ENCODE assay signal across 10 cellular contexts in genomic region chr14:21066882-21067502, GRCh38. TPM values are rescaled to one million over a fixed set of nuclear protein-coding genes. Genes with fewer than 3 reads are reported as not detected.
DNase-seq lines count a peak whose midpoint lies in the region; FAIRE-seq and TF ChIP-seq lines count a peak whose summit lies in the region.
"Had no signal": no experiment of that assay in that cellular context is flagged by ENCODE, and none has a peak within 500 bp of the region (broad histone marks: within the 10 kb centered on the region; RNA-seq: fewer than 3 reads in every experiment).

No MANE protein-coding gene starts in this region.

- H3K79me1 ChIP-seq in H1 (ENCODE audit: low read depth, low read length) = no peaks in the 10 kb centered on the region

- POLR2A ChIA-PET in AG04450 (lab: Yijun Ruan, JAX) = interaction anchor here (0.7 kb wide), 1 partner anchor 38 kb away, joined by 3 read pairs; no protein-coding TSS in a partner anchor
- POLR2A ChIA-PET in H1 (lab: Charles Lee; ENCODE audit: partially characterized antibody) = interaction anchor here (0.5 to 1.2 kb wide), 3 partner anchors 12 to 86 kb away, joined by 3 to 5 read pairs (median 3); no protein-coding TSS in a partner anchor

- no peak overlapping the region for H3K4me3 Mint-ChIP-seq in endothelial cell (ENCODE audit: unreplicated experiment)

- no peak overlapping the region for H3K4ac ChIP-seq in H1 (replicated peaks; ENCODE audit: insufficient read length, low read depth, low read length)

- H3K79me2 ChIP-seq in H1 (ENCODE audit: control insufficient read depth in 1 of 2, insufficient read depth in 2 of 2, low read length in 2 of 2) = peaks cover 0 to 2% of the 10 kb centered on the region in 2 experiments; a peak in 1 of 4 replicates

- no peak overlapping the region for H2BK5ac ChIP-seq in H1 (ENCODE audit: low read depth, low read length)

- no peaks in the 10 kb centered on the region for H3K27me3 ChIP-seq in AG04450 (ENCODE audit: control insufficient read depth, insufficient read depth, low read length)
- H3K27me3 ChIP-seq in H1 (replicated peaks in 1 of 4; ENCODE audit: control insufficient read depth in 3 of 4, extremely low read depth in 1 of 4, insufficient read depth in 3 of 4, low read length in 3 of 4) = peaks cover 0 to 4% (median 0%) of the 10 kb centered on the region in 4 experiments; a peak in 3 of 7 replicates
- H3K27me3 ChIP-seq in spleen (replicated peaks in 1 of 7) = peaks cover 0 to 62% (median 17%) of the 10 kb centered on the region in 7 donors
- H3K27me3 ChIP-seq: esophagus muscularis mucosa had no signal

- no peak for TF ChIP-seq EP300 in H1 (IDR thresholded peaks at IDR 0.05; ENCODE audit: borderline replicate concordance in 1 of 2, low read depth in 2 of 2, low read length in 2 of 2)

- no peak overlapping the region for H4K8ac ChIP-seq in H1 (ENCODE audit: extremely low read depth, insufficient read depth, low read length)

- no peak overlapping the region for H4K91ac ChIP-seq in H1 (replicated peaks; ENCODE audit: insufficient read length, low read length)

- peak; percentile 49 to 63 for TF ChIP-seq RAD21 in H1 (IDR thresholded peaks at IDR 0.05 in 1 of 2, conservative IDR thresholded peaks at IDR 0.05 in 1 of 2; ENCODE audit: low read depth in 2 of 2, low read length in 2 of 2)

- DNase-seq in AG04450 (ENCODE audit: low read depth, low spot score) = no peak
- peak; percentile 49 for DNase-seq in GM10266 (ENCODE audit: extremely low spot score)
- peak; percentile 3 for DNase-seq in NCI-H226
- DNase-seq in H1 (ENCODE audit: low read depth in 1 of 2, low spot score in 2 of 2) = no peak
- DNase-seq in endothelial cell (ENCODE audit: low spot score) = no peak
- DNase-seq in C1 segment of cervical spinal cord (lab: John Stamatoyannopoulos, UW) = no peak
- DNase-seq in activated effector memory CD4-positive, alpha-beta T cell treated with Interleukin-2 at 50 U/mL for 16 hours = no peak
- no peak for DNase-seq in spleen
- DNase-seq: naive B cell had no signal

- no peak overlapping the region for H2BK12ac ChIP-seq in H1 (ENCODE audit: low read depth, low read length)

- no peak overlapping the region for H2BK20ac ChIP-seq in H1 (ENCODE audit: low read length)

- no peak overlapping the region for H3K27ac Mint-ChIP-seq in endothelial cell (ENCODE audit: unreplicated experiment)

- WGBS in H1 (ENCODE audit: extremely low coverage in 1 of 2, insufficient coverage in 1 of 2, insufficient read length in 1 of 2, insufficient replicate concordance in 2 of 2, low coverage in 1 of 2, low lambda C conversion rate in 2 of 2, missing lambda C conversion rate in 1 of 2), 2 experiments = 73% methylated on average over 7 of the region's 7 CpGs; no CpG with 5 or more reads in 1 of the 2 experiments
- WGBS in spleen, 5 donors = 60 to 84% (median 75%) methylated on average over 7 of the region's 7 CpGs

- no peak overlapping the region for H3K9ac ChIP-seq in H1 (replicated peaks in 1 of 4; ENCODE audit: extremely low read depth in 1 of 4, low read depth in 3 of 4, low read length in 3 of 4)

- FAIRE-seq in H1 (lab: Jason Lieb, UNC) = no peak

- H4K5ac ChIP-seq in H1 (ENCODE audit: insufficient read length, low read depth, low read length) = no peak overlapping the region

- no peaks in the 10 kb centered on the region; the same call in 1 of the 2 replicates for H3K9me3 ChIP-seq in AG04450 (ENCODE audit: control insufficient read depth, insufficient read depth, low read length)
- H3K9me3 ChIP-seq in H1 (ENCODE audit: insufficient read depth in 2 of 2, low read depth in 1 of 2, low read length in 1 of 2) = no peaks in the 10 kb centered on the region
- H3K9me3 ChIP-seq in spleen = no peaks in the 10 kb centered on the region
- H3K9me3 ChIP-seq: esophagus muscularis mucosa had no signal

- H2AFZ ChIP-seq in H1 (ENCODE audit: low read length) = no peak overlapping the region

- H3K9me3 Mint-ChIP-seq in endothelial cell (ENCODE audit: unreplicated experiment) = no peaks in the 10 kb centered on the region
- H3K9me3 Mint-ChIP-seq: naive B cell had no signal

- H3K18ac ChIP-seq in H1 (ENCODE audit: extremely low read depth, low read length) = no peak overlapping the region

- no peak overlapping the region for H3K4me3 ChIP-seq in AG04450 (ENCODE audit: low read depth, low read length)
- no peak overlapping the region for H3K4me3 ChIP-seq in H1 (ENCODE audit: extremely low read depth in 1 of 4, insufficient read depth in 2 of 4, low read depth in 3 of 4, low read length in 4 of 4)
- no peak overlapping the region for H3K4me3 ChIP-seq in spleen
- H3K4me3 ChIP-seq: esophagus muscularis mucosa had no signal

- H3K27me3 Mint-ChIP-seq in endothelial cell (ENCODE audit: unreplicated experiment) = peaks cover 11% of the 10 kb centered on the region

- H3K4me1 ChIP-seq in H1 (replicated peaks in 1 of 4; ENCODE audit: control insufficient read depth in 3 of 4, insufficient read depth in 4 of 4, low read length in 3 of 4) (peaks cover 0 to 8% (median 3%) of the 10 kb centered on the region in 4 experiments; a peak in 6 of 7 replicates), spleen (peaks cover 25 to 48% (median 39%) of the 10 kb centered on the region in 6 donors)

- no peak overlapping the region for H3K4me2 ChIP-seq in H1 (ENCODE audit: insufficient read depth in 1 of 2, low read depth in 2 of 2, low read length in 2 of 2)

- no peaks in the 10 kb centered on the region for H3K36me3 Mint-ChIP-seq in endothelial cell (ENCODE audit: low read depth, unreplicated experiment)
- H3K36me3 Mint-ChIP-seq: naive B cell had no signal

- TF ChIP-seq CTCF in AG04450 (IDR thresholded peaks at IDR 0.05; ENCODE audit: low read depth, low read length) = peak; percentile 33; the same call in 1 of the 2 replicates
- peak; percentile 44 for TF ChIP-seq CTCF in GM10266 (IDR thresholded peaks at IDR 0.05; ENCODE audit: control insufficient read depth, insufficient read depth, low read depth, missing control alignments)
- TF ChIP-seq CTCF in H1 (IDR thresholded peaks at IDR 0.05; ENCODE audit: control extremely low read depth in 1 of 3, insufficient read depth in 1 of 3, low read depth in 1 of 3, low read length in 3 of 3) = peak in 2 of 3 experiments; percentile 51 to 55; a peak in 3 of 4 replicates
- no peak for TF ChIP-seq CTCF in endothelial cell (IDR thresholded peaks at IDR 0.05; ENCODE audit: unreplicated experiment)
- TF ChIP-seq CTCF in spleen (IDR thresholded peaks at IDR 0.05 in 8 of 11, conservative IDR thresholded peaks at IDR 0.05 in 3 of 11) = peak in 1 of 11 experiments; percentile 9

- H3K23me2 ChIP-seq in H1 (ENCODE audit: low read depth, low read length) = peaks cover 23% of the 10 kb centered on the region; the same call in 1 of the 2 replicates

- H2AK5ac ChIP-seq in H1 (ENCODE audit: low read depth, low read length) = no peak overlapping the region

- H2BK15ac ChIP-seq in H1 (ENCODE audit: low read length) = no peak overlapping the region

- TF ChIP-seq POLR2A in H1 (IDR thresholded peaks at IDR 0.05; ENCODE audit: control extremely low read depth in 1 of 2, low read depth in 2 of 2, low read length in 2 of 2) = no peak
- TF ChIP-seq POLR2A in spleen (IDR thresholded peaks at IDR 0.05) = no peak

- H3K36me3 ChIP-seq in H1 (ENCODE audit: control insufficient read depth in 2 of 4, insufficient read depth in 4 of 4, low read length in 3 of 4) (no peaks in the 10 kb centered on the region), spleen (no peaks in the 10 kb centered on the region)
- H3K36me3 ChIP-seq: esophagus muscularis mucosa had no signal

- H3K27ac ChIP-seq in AG04450 (ENCODE audit: low read depth, low read length) (no peak overlapping the region), H1 (ENCODE audit: low read depth, low read length) (no peak overlapping the region), spleen (no peak overlapping the region)
- H3K27ac ChIP-seq: esophagus muscularis mucosa had no signal

- no peaks in the 10 kb centered on the region for H4K20me1 ChIP-seq in H1 (replicated peaks in 1 of 2; ENCODE audit: control insufficient read depth in 1 of 2, insufficient read depth in 2 of 2, low read length in 2 of 2)

- CTCF ChIA-PET in AG04450 (lab: Charles Lee) (interaction anchor here (0.5 to 5.0 kb wide), 11 partner anchors 19 to 369 kb away, joined by 3 to 153 read pairs (median 9); no protein-coding TSS in a partner anchor), H1 (lab: Charles Lee; ENCODE audit: partially characterized antibody) (interaction anchor here (0.6 to 5.3 kb wide), 13 partner anchors 9 to 68 kb away, joined by 3 to 102 read pairs (median 4); partner anchors contain the start of genes RNASE7, RNASE8, SLC39A2 and TMEM253)

- H3K14ac ChIP-seq in H1 (ENCODE audit: insufficient read length) = no peak overlapping the region

- no peak overlapping the region for H2BK120ac ChIP-seq in H1 (replicated peaks; ENCODE audit: low read depth, low read length)

- peaks cover 20% of the 10 kb centered on the region for H3K4me1 Mint-ChIP-seq in endothelial cell (ENCODE audit: unreplicated experiment)

- H3K56ac ChIP-seq in H1 (replicated peaks; ENCODE audit: insufficient read length, low read depth, low read length) = no peak overlapping the region

- H3K23ac ChIP-seq in H1 (ENCODE audit: insufficient read length) = no peak overlapping the region

- intact Hi-C loops in spleen (cut with DNase I; ENCODE audit: low total_unique reads) = no loop called here

RNA-seq across cellular contexts. Expression of gene ARHGEF40, which starts 3.1 kb away (rescaled TPM):
- polyA plus RNA-seq in AG04450 (2011; rRNA removed) (40.7 and 52.2 TPM in 2 replicates), H1 (2011; rRNA removed) (99.6 and 101 TPM in 2 replicates), spleen (10 to 100 TPM in 2 of 3 donors, 1 to 10 TPM in 1; 9.8 to 47.1 (median 17.7) TPM)
- 58.3 and 66.3 TPM in 2 replicates for polyA minus RNA-seq in AG04450 (2011; rRNA and poly(A)+ RNA removed)
- 49.5 and 53.1 TPM in 2 replicates for total RNA-seq in H1 (2021; fragmentation: NEBNext Ultra II Directional; extraction: Animal tissue kit (Norgen Biotek cat#: 25700))
- 59.7 TPM for polyA plus RNA-seq in H1 (2011; cell fraction: cytosol; rRNA removed)
- 228 TPM for polyA plus RNA-seq in H1 (2011; cell fraction: nucleus; rRNA removed)
- polyA plus RNA-seq in H1 (2012, experiment 1 of 2) = 38.9 to 57.5 TPM (median 53.8 TPM) in 4 replicates
- 42.3 TPM for polyA plus RNA-seq in H1 (2012, experiment 2 of 2)
- polyA plus RNA-seq in H1 (2013, experiment 1 of 2) = 27.6 TPM
- polyA plus RNA-seq in H1 (2013, experiment 2 of 2) = 24.6 TPM
- 61.6 and 73.8 TPM in 2 replicates for polyA minus RNA-seq in H1 (2011; rRNA and poly(A)+ RNA removed)
- polyA minus RNA-seq in H1 (2011; cell fraction: cytosol; rRNA and poly(A)+ RNA removed) = 34.4 TPM
- polyA minus RNA-seq in H1 (2011; cell fraction: nucleus; rRNA and poly(A)+ RNA removed) = 54.1 TPM
- total RNA-seq in endothelial cell (ENCODE audit: unreplicated experiment) (12.5 TPM), spleen (100 to 1,000 TPM in 4 of 7 donors, 10 to 100 TPM in 3; 57.0 to 151 (median 102) TPM)

RNA-seq across cellular contexts. Expression of gene RNASE8, which starts 9.4 kb away (rescaled TPM):
- not detected in 2 replicates for polyA plus RNA-seq in AG04450 (2011; rRNA removed)
- not detected in 2 replicates for polyA minus RNA-seq in AG04450 (2011; rRNA and poly(A)+ RNA removed)
- total RNA-seq in H1 (2021; fragmentation: NEBNext Ultra II Directional; extraction: Animal tissue kit (Norgen Biotek cat#: 25700)) = not detected in 2 replicates
- not detected in 2 replicates for polyA plus RNA-seq in H1 (2011; rRNA removed)
- polyA plus RNA-seq in H1 (2011; cell fraction: cytosol; rRNA removed) = not detected
- polyA plus RNA-seq in H1 (2011; cell fraction: nucleus; rRNA removed) = not detected
- polyA plus RNA-seq in H1 (2012, experiment 1 of 2) = not detected in 4 replicates
- polyA plus RNA-seq in H1 (2012, experiment 2 of 2) = not detected
- not detected for polyA plus RNA-seq in H1 (2013, experiment 1 of 2)
- not detected for polyA plus RNA-seq in H1 (2013, experiment 2 of 2)
- not detected in 2 replicates for polyA minus RNA-seq in H1 (2011; rRNA and poly(A)+ RNA removed)
- polyA minus RNA-seq in H1 (2011; cell fraction: cytosol; rRNA and poly(A)+ RNA removed) = not detected
- not detected for polyA minus RNA-seq in H1 (2011; cell fraction: nucleus; rRNA and poly(A)+ RNA removed)
- not detected for total RNA-seq in endothelial cell (ENCODE audit: unreplicated experiment)
- not detected for total RNA-seq in spleen
- polyA plus RNA-seq in spleen = not detected
- total RNA-seq: esophagus muscularis mucosa had no signal

RNA-seq across cellular contexts. Expression of gene RNASE7, which starts 24.8 kb away (rescaled TPM):
- polyA plus RNA-seq in AG04450 (2011; rRNA removed) = not detected in 2 replicates
- polyA minus RNA-seq in AG04450 (2011; rRNA and poly(A)+ RNA removed) = not detected in 2 replicates
- total RNA-seq in H1 (2021; fragmentation: NEBNext Ultra II Directional; extraction: Animal tissue kit (Norgen Biotek cat#: 25700)) = not detected in 2 replicates
- not detected in 2 replicates for polyA plus RNA-seq in H1 (2011; rRNA removed)
- polyA plus RNA-seq in H1 (2011; cell fraction: cytosol; rRNA removed) = not detected
- polyA plus RNA-seq in H1 (2011; cell fraction: nucleus; rRNA removed) = 0.13 TPM
- not detected in 4 replicates for polyA plus RNA-seq in H1 (2012, experiment 1 of 2)
- polyA plus RNA-seq in H1 (2012, experiment 2 of 2) = not detected
- polyA plus RNA-seq in H1 (2013, experiment 1 of 2) = 0.04 TPM
- not detected for polyA plus RNA-seq in H1 (2013, experiment 2 of 2)
- not detected in 2 replicates for polyA minus RNA-seq in H1 (2011; rRNA and poly(A)+ RNA removed)
- polyA minus RNA-seq in H1 (2011; cell fraction: cytosol; rRNA and poly(A)+ RNA removed) = not detected
- polyA minus RNA-seq in H1 (2011; cell fraction: nucleus; rRNA and poly(A)+ RNA removed) = not detected
- not detected for total RNA-seq in endothelial cell (ENCODE audit: unreplicated experiment)
- total RNA-seq in spleen = not detected
- not detected for polyA plus RNA-seq in spleen
- total RNA-seq: esophagus muscularis mucosa had no signal

RNA-seq across cellular contexts. Expression of gene ZNF219, which starts 31.5 kb away (rescaled TPM):
- polyA plus RNA-seq in AG04450 (2011; rRNA removed) (3.9 and 4.8 TPM in 2 replicates), H1 (2011; rRNA removed) (160 and 310 TPM in 2 replicates), spleen (10 to 100 TPM in 1 of 3 donors, 1 to 10 TPM in 2; 5.5 to 11.8 (median 5.5) TPM)
- 2.0 and 5.7 TPM in 2 replicates for polyA minus RNA-seq in AG04450 (2011; rRNA and poly(A)+ RNA removed)
- 108 and 113 TPM in 2 replicates for total RNA-seq in H1 (2021; fragmentation: NEBNext Ultra II Directional; extraction: Animal tissue kit (Norgen Biotek cat#: 25700))
- 158 TPM for polyA plus RNA-seq in H1 (2011; cell fraction: cytosol; rRNA removed)
- polyA plus RNA-seq in H1 (2011; cell fraction: nucleus; rRNA removed) = 334 TPM
- 67.0 to 90.6 TPM (median 84.5 TPM) in 4 replicates for polyA plus RNA-seq in H1 (2012, experiment 1 of 2)
- polyA plus RNA-seq in H1 (2012, experiment 2 of 2) = 82.6 TPM
- polyA plus RNA-seq in H1 (2013, experiment 1 of 2) = 76.2 TPM
- 67.2 TPM for polyA plus RNA-seq in H1 (2013, experiment 2 of 2)
- polyA minus RNA-seq in H1 (2011; rRNA and poly(A)+ RNA removed) = 26.2 and 43.7 TPM in 2 replicates
- polyA minus RNA-seq in H1 (2011; cell fraction: cytosol; rRNA and poly(A)+ RNA removed) = 73.0 TPM
- 124 TPM for polyA minus RNA-seq in H1 (2011; cell fraction: nucleus; rRNA and poly(A)+ RNA removed)
- total RNA-seq in endothelial cell (ENCODE audit: unreplicated experiment) (27.0 TPM), spleen (10 to 100 TPM; 10.7 to 26.7 (median 16.6) TPM)

RNA-seq across cellular contexts. Expression of gene RNASE13, which starts 32.4 kb away (rescaled TPM):
- polyA plus RNA-seq in AG04450 (2011; rRNA removed) (not detected in 2 replicates), H1 (2011; rRNA removed) (0.05 TPM in 1 of 2 replicates, not detected in the other), spleen (not detected)
- not detected in 2 replicates for polyA minus RNA-seq in AG04450 (2011; rRNA and poly(A)+ RNA removed)
- total RNA-seq in H1 (2021; fragmentation: NEBNext Ultra II Directional; extraction: Animal tissue kit (Norgen Biotek cat#: 25700)) = not detected in 2 replicates
- polyA plus RNA-seq in H1 (2011; cell fraction: cytosol; rRNA removed) = not detected
- not detected for polyA plus RNA-seq in H1 (2011; cell fraction: nucleus; rRNA removed)
- polyA plus RNA-seq in H1 (2012, experiment 1 of 2) = not detected in 4 replicates
- polyA plus RNA-seq in H1 (2012, experiment 2 of 2) = not detected
- polyA plus RNA-seq in H1 (2013, experiment 1 of 2) = not detected
- not detected for polyA plus RNA-seq in H1 (2013, experiment 2 of 2)
- 0.17 TPM in 1 of 2 replicates, not detected in the other for polyA minus RNA-seq in H1 (2011; rRNA and poly(A)+ RNA removed)
- polyA minus RNA-seq in H1 (2011; cell fraction: cytosol; rRNA and poly(A)+ RNA removed) = not detected
- not detected for polyA minus RNA-seq in H1 (2011; cell fraction: nucleus; rRNA and poly(A)+ RNA removed)
- total RNA-seq in endothelial cell (ENCODE audit: unreplicated experiment) (not detected), spleen (under 1 TPM in 1 of 7 donors, not detected in 6; 0.30 TPM)
- total RNA-seq: esophagus muscularis mucosa had no signal

Comparison
In these comparisons a context has a peak if more than half of its experiments do, and no peak if none do; other contexts are left out.
1. DNase-seq: peak in GM10266 (single experiment) and NCI-H226 (single experiment); none in AG04450 (single experiment), H1 (0 of 2), endothelial cell (single experiment), C1 segment of cervical spinal cord (0 of 14), activated effector memory CD4-positive, alpha-beta T cell treated with Interleukin-2 at 50 U/mL for 16 hours (single experiment) and spleen (single experiment).